ENCODE assay signal across 10 cellular contexts in genomic region chr18:55402731-55403405, GRCh38.
A peak's percentile ranks its signal among the peaks of the same experiment; 100 is the strongest.
DNase-seq lines count a peak whose midpoint lies in the region; ATAC-seq and TF ChIP-seq lines count a peak whose summit lies in the region.
"Had no signal": no experiment of that assay in that cellular context is flagged by ENCODE, and none has a peak within 500 bp of the region (broad histone marks: within the 10 kb centered on the region; RNA-seq: fewer than 3 reads in every experiment).

No MANE protein-coding gene starts in this region.

- peak overlapping the region; percentile 15 for H3K4me3 ChIP-seq in AG04449 (ENCODE audit: low read depth, low read length)
- H3K4me3 ChIP-seq in endodermal cell (ENCODE audit: low read length): no peak overlapping the region

- peak overlapping the region; percentile 73 for H3K27ac Mint-ChIP-seq in endodermal cell
- peak overlapping the region; percentile 97 for H3K27ac Mint-ChIP-seq in osteocyte (ENCODE audit: unreplicated experiment)
- H3K27ac Mint-ChIP-seq: activated naive CD4-positive, alpha-beta T cell treated with anti-CD3 and anti-CD28 coated beads, Interleukin-2, amount 50 U/mL, for 24 hours; T-helper 2 cell treated with Interferon-gamma antibody and Interleukin-4, amounts not matched to agents 5 μg/mL and 100 μg/mL, for 36 hours had no signal

- DNase-seq in AG04449 (ENCODE audit: low read depth, low spot score) (no peak), NCI-H1105 (lab: John Stamatoyannopoulos, UW) (peak; percentile 61), endodermal cell (no peak), osteocyte (ENCODE audit: extremely low spot score, unreplicated experiment) (no peak), hippocampal formation (lab: John Stamatoyannopoulos, UW) (no peak), H4 (ENCODE audit: low spot score) (no peak), COLO668 (lab: John Stamatoyannopoulos, UW; ENCODE audit: unreplicated experiment) (no peak)

- H3K4me3 Mint-ChIP-seq in endodermal cell (no peak overlapping the region), osteocyte (ENCODE audit: unreplicated experiment) (peak overlapping the region; percentile 68)
- H3K4me3 Mint-ChIP-seq: activated naive CD4-positive, alpha-beta T cell treated with anti-CD3 and anti-CD28 coated beads, Interleukin-2, amount 50 U/mL, for 24 hours; T-helper 2 cell treated with Interferon-gamma antibody and Interleukin-4, amounts not matched to agents 5 μg/mL and 100 μg/mL, for 36 hours had no signal

- no peak for ATAC-seq in GM18870 (IDR thresholded peaks at IDR 0.05; ENCODE audit: unreplicated experiment)

- POLR2A ChIA-PET in AG04449 (lab: Yijun Ruan, JAX): no interaction called here

- peaks cover 8% of the 10 kb centered on the region for H3K4me1 ChIP-seq in endodermal cell (ENCODE audit: control insufficient read depth, insufficient read depth, low read length)

- CTCF ChIA-PET in AG04449 (lab: Yijun Ruan, JAX): interaction anchor here (1.1 to 1.8 kb wide), 3 partner anchors 13 to 169 kb away, joined by 3 to 13 read pairs (median 5); no protein-coding TSS in a partner anchor

- H3K27me3 Mint-ChIP-seq in endodermal cell (ENCODE audit: insufficient read depth): no peaks in the 10 kb centered on the region
- H3K27me3 Mint-ChIP-seq in osteocyte (ENCODE audit: unreplicated experiment): no peaks in the 10 kb centered on the region

- peak overlapping the region; percentile 9 for H3K27ac ChIP-seq in endodermal cell (ENCODE audit: low read depth, low read length)

- TF ChIP-seq CTCF in AG04449 (IDR thresholded peaks at IDR 0.05; ENCODE audit: insufficient read depth, low read length, missing control alignments) (no peak), endodermal cell (conservative IDR thresholded peaks at IDR 0.05) (no peak), osteocyte (IDR thresholded peaks at IDR 0.05) (no peak)

- WGBS in endodermal cell (ENCODE audit: insufficient coverage in 1 of 2, insufficient read length in 1 of 2), 2 experiments: 89 to 92% methylated on average over 5 to 10 of the region's 10 CpGs

- no peaks in the 10 kb centered on the region for H3K36me3 Mint-ChIP-seq in endodermal cell (ENCODE audit: low read depth)
- H3K36me3 Mint-ChIP-seq in osteocyte (ENCODE audit: unreplicated experiment): no peaks in the 10 kb centered on the region
- H3K36me3 Mint-ChIP-seq: activated naive CD4-positive, alpha-beta T cell treated with anti-CD3 and anti-CD28 coated beads, Interleukin-2, amount 50 U/mL, for 24 hours had no signal

- H3K27me3 ChIP-seq in endodermal cell (ENCODE audit: control insufficient read depth, insufficient read depth, low read length, poor library complexity, severe bottlenecking): no peaks in the 10 kb centered on the region

- no peak overlapping the region for H3K9ac ChIP-seq in endodermal cell (ENCODE audit: extremely low read depth, low read length, poor library complexity, severe bottlenecking)

- H3K9me3 Mint-ChIP-seq in endodermal cell (no peaks in the 10 kb centered on the region), osteocyte (ENCODE audit: unreplicated experiment) (no peaks in the 10 kb centered on the region)
- H3K9me3 Mint-ChIP-seq: T-helper 2 cell treated with Interferon-gamma antibody and Interleukin-4, amounts not matched to agents 5 μg/mL and 100 μg/mL, for 36 hours had no signal

- H3K4me1 Mint-ChIP-seq in endodermal cell (peaks cover 33% of the 10 kb centered on the region), osteocyte (ENCODE audit: unreplicated experiment) (peaks cover 79% of the 10 kb centered on the region)
- H3K4me1 Mint-ChIP-seq: activated naive CD4-positive, alpha-beta T cell treated with anti-CD3 and anti-CD28 coated beads, Interleukin-2, amount 50 U/mL, for 24 hours had no signal

- no peaks in the 10 kb centered on the region for H3K36me3 ChIP-seq in endodermal cell (ENCODE audit: control insufficient read depth, insufficient read depth, low read length)

- H3K9me3 ChIP-seq in endodermal cell (ENCODE audit: control insufficient read depth, low read length): no peaks in the 10 kb centered on the region
